Comparison of ENCODE assay signal across 1 cellular context in genomic region chr12:48795550-48796455, GRCh38.
TF ChIP-seq lines count a peak whose summit lies in the region.

No MANE protein-coding gene starts in this region.

TF ChIP-seq in K562, 482 proteins besides CTCF, POLR2A, EP300 and RAD21:
- no peak for TF ChIP-seq BRF1 (IDR thresholded peaks at IDR 0.05; ENCODE audit: borderline replicate concordance, extremely low read depth, insufficient read length)
- no peak for TF ChIP-seq ZFP36 (IDR thresholded peaks at IDR 0.05; ENCODE audit: low read depth, low read length, partially characterized antibody)
- no peak for TF ChIP-seq SIX5 (IDR thresholded peaks at IDR 0.05; ENCODE audit: borderline replicate concordance in 1 of 2, insufficient read depth in 1 of 2, low read depth in 1 of 2, low read length in 2 of 2)
- TF ChIP-seq STAG1 (CRISPR knock-in tag; IDR thresholded peaks at IDR 0.05; ENCODE audit: borderline replicate concordance), result peak; percentile 49; the same call in 1 of the 2 replicates
- no peak for TF ChIP-seq PBX2 (CRISPR knock-in tag; IDR thresholded peaks at IDR 0.05; ENCODE audit: low read depth)
- TF ChIP-seq PBX2 (tag; conservative IDR thresholded peaks at IDR 0.05; ENCODE audit: low read depth), result no peak
- no peak for TF ChIP-seq ZNF79 (CRISPR knock-in tag; IDR thresholded peaks at IDR 0.05; ENCODE audit: low read depth)
- peak; percentile 94 for TF ChIP-seq DEAF1 (CRISPR knock-in tag; IDR thresholded peaks at IDR 0.05)
- TF ChIP-seq ZNF384 (IDR thresholded peaks at IDR 0.05; ENCODE audit: low read depth, low read length), result peak; percentile 85
- TF ChIP-seq RB1 (IDR thresholded peaks at IDR 0.05; ENCODE audit: low read depth), result peak; percentile 48
- TF ChIP-seq ATF3 (IDR thresholded peaks at IDR 0.05), result no peak
- TF ChIP-seq ATF3 (CRISPR knock-in tag; conservative IDR thresholded peaks at IDR 0.05), result peak; percentile 40; the same call in 1 of the 2 replicates
- TF ChIP-seq ZBTB33 (CRISPR knock-in tag; IDR thresholded peaks at IDR 0.05), result 0 out of 2 replicates have a peak, but pooled peaks have one; percentile 20
- TF ChIP-seq, protein P1, sequence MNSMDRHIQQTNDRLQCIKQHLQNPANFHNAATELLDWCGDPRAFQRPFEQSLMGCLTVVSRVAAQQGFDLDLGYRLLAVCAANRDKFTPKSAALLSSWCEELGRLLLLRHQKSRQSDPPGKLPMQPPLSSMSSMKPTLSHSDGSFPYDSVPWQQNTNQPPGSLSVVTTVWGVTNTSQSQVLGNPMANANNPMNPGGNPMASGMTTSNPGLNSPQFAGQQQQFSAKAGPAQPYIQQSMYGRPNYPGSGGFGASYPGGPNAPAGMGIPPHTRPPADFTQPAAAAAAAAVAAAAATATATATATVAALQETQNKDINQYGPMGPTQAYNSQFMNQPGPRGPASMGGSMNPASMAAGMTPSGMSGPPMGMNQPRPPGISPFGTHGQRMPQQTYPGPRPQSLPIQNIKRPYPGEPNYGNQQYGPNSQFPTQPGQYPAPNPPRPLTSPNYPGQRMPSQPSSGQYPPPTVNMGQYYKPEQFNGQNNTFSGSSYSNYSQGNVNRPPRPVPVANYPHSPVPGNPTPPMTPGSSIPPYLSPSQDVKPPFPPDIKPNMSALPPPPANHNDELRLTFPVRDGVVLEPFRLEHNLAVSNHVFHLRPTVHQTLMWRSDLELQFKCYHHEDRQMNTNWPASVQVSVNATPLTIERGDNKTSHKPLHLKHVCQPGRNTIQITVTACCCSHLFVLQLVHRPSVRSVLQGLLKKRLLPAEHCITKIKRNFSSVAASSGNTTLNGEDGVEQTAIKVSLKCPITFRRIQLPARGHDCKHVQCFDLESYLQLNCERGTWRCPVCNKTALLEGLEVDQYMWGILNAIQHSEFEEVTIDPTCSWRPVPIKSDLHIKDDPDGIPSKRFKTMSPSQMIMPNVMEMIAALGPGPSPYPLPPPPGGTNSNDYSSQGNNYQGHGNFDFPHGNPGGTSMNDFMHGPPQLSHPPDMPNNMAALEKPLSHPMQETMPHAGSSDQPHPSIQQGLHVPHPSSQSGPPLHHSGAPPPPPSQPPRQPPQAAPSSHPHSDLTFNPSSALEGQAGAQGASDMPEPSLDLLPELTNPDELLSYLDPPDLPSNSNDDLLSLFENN (IDR thresholded peaks at IDR 0.05; ENCODE audit: low read depth in 2 of 2, low read length in 2 of 2), result no peak
- peak; percentile 81 for TF ChIP-seq ARID2 (IDR thresholded peaks at IDR 0.05)
- TF ChIP-seq, protein P2, sequence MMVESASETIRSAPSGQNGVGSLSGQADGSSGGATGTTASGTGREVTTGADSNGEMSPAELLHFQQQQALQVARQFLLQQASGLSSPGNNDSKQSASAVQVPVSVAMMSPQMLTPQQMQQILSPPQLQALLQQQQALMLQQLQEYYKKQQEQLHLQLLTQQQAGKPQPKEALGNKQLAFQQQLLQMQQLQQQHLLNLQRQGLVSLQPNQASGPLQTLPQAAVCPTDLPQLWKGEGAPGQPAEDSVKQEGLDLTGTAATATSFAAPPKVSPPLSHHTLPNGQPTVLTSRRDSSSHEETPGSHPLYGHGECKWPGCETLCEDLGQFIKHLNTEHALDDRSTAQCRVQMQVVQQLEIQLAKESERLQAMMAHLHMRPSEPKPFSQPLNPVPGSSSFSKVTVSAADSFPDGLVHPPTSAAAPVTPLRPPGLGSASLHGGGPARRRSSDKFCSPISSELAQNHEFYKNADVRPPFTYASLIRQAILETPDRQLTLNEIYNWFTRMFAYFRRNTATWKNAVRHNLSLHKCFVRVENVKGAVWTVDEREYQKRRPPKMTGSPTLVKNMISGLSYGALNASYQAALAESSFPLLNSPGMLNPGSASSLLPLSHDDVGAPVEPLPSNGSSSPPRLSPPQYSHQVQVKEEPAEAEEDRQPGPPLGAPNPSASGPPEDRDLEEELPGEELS (CRISPR knock-in tag; IDR thresholded peaks at IDR 0.05; ENCODE audit: borderline replicate concordance), result 0 out of 2 replicates have a peak, but pooled peaks have one; percentile 37
- TF ChIP-seq ATF7 (IDR thresholded peaks at IDR 0.05), result no peak
- peak in 1 of 2 experiments; percentile 54; a peak in 2 of 4 replicates for TF ChIP-seq MAZ (CRISPR knock-in tag; conservative IDR thresholded peaks at IDR 0.05 in 1 of 2, IDR thresholded peaks at IDR 0.05 in 1 of 2)
- TF ChIP-seq, protein P3, sequence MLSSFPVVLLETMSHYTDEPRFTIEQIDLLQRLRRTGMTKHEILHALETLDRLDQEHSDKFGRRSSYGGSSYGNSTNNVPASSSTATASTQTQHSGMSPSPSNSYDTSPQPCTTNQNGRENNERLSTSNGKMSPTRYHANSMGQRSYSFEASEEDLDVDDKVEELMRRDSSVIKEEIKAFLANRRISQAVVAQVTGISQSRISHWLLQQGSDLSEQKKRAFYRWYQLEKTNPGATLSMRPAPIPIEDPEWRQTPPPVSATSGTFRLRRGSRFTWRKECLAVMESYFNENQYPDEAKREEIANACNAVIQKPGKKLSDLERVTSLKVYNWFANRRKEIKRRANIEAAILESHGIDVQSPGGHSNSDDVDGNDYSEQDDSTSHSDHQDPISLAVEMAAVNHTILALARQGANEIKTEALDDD (IDR thresholded peaks at IDR 0.05), result peak; percentile 62; the same call in 1 of the 2 replicates
- TF ChIP-seq, protein P4, sequence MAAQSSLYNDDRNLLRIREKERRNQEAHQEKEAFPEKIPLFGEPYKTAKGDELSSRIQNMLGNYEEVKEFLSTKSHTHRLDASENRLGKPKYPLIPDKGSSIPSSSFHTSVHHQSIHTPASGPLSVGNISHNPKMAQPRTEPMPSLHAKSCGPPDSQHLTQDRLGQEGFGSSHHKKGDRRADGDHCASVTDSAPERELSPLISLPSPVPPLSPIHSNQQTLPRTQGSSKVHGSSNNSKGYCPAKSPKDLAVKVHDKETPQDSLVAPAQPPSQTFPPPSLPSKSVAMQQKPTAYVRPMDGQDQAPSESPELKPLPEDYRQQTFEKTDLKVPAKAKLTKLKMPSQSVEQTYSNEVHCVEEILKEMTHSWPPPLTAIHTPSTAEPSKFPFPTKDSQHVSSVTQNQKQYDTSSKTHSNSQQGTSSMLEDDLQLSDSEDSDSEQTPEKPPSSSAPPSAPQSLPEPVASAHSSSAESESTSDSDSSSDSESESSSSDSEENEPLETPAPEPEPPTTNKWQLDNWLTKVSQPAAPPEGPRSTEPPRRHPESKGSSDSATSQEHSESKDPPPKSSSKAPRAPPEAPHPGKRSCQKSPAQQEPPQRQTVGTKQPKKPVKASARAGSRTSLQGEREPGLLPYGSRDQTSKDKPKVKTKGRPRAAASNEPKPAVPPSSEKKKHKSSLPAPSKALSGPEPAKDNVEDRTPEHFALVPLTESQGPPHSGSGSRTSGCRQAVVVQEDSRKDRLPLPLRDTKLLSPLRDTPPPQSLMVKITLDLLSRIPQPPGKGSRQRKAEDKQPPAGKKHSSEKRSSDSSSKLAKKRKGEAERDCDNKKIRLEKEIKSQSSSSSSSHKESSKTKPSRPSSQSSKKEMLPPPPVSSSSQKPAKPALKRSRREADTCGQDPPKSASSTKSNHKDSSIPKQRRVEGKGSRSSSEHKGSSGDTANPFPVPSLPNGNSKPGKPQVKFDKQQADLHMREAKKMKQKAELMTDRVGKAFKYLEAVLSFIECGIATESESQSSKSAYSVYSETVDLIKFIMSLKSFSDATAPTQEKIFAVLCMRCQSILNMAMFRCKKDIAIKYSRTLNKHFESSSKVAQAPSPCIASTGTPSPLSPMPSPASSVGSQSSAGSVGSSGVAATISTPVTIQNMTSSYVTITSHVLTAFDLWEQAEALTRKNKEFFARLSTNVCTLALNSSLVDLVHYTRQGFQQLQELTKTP (IDR thresholded peaks at IDR 0.05; ENCODE audit: low read depth in 1 of 2, partially characterized antibody in 2 of 2), result no peak
- peak; percentile 90 for TF ChIP-seq SMC3 (conservative IDR thresholded peaks at IDR 0.05; ENCODE audit: insufficient read depth, low read depth, low read length)
- TF ChIP-seq GABPB1 (CRISPR knock-in tag; IDR thresholded peaks at IDR 0.05), result 0 out of 2 replicates have a peak, but pooled peaks have one; percentile 23
- no peak for TF ChIP-seq POU5F1 (IDR thresholded peaks at IDR 0.05; ENCODE audit: borderline replicate concordance, low read depth, low read length, partially characterized antibody)
TF ChIP-seq in K562: peak in this region for 12.
